Comparison of ENCODE assay signal across 12 cellular contexts in genomic region chr4:147736458-147736857, GRCh38. TPM values are rescaled to one million over a fixed set of nuclear protein-coding genes. Genes with fewer than 3 reads are reported as not detected.
DNase-seq lines count a peak whose midpoint lies in the region; ATAC-seq, FAIRE-seq and TF ChIP-seq lines count a peak whose summit lies in the region.
"Had no signal": no experiment of that assay in that cellular context is flagged by ENCODE, and none has a peak within 500 bp of the region (broad histone marks: within the 10 kb centered on the region; RNA-seq: fewer than 3 reads in every experiment).

No MANE protein-coding gene starts in this region.

- H3K4me2 ChIP-seq in GM12878 (ENCODE audit: control insufficient read depth, insufficient read depth), result peak overlapping the region; percentile 79

- H3K9ac ChIP-seq in HUES48 (ENCODE audit: low read depth, low read length) (no peak overlapping the region), GM12878 (ENCODE audit: control insufficient read depth, insufficient read depth, low read length) (peak overlapping the region; percentile 70)

- WGBS in GM12878 (ENCODE audit: insufficient coverage, insufficient replicate concordance, low lambda C conversion rate, missing lambda C conversion rate), result 75% methylated on average over 3 of the region's 3 CpGs

- FAIRE-seq in GM12878 (lab: Jason Lieb, UNC), result no peak
- FAIRE-seq: islet of Langerhans had no signal

- H4K20me1 ChIP-seq in GM12878 (ENCODE audit: control insufficient read depth, insufficient read depth), result no peaks in the 10 kb centered on the region

- TF ChIP-seq EP300 in GM12878 (IDR thresholded peaks at IDR 0.05; ENCODE audit: borderline replicate concordance in 1 of 2, control insufficient read depth in 1 of 2, low read depth in 2 of 2, low read length in 2 of 2), result no peak

- H3K27me3 ChIP-seq in A673 (replicated peaks; ENCODE audit: insufficient read depth, low read depth, low read length, poor library complexity), result no peaks in the 10 kb centered on the region
- peaks cover 43% of the 10 kb centered on the region for H3K27me3 ChIP-seq in HUES48 (ENCODE audit: control insufficient read depth, insufficient read depth, low read length)
- no peaks in the 10 kb centered on the region for H3K27me3 ChIP-seq in GM12878 (replicated peaks in 1 of 2; ENCODE audit: control insufficient read depth in 2 of 2, insufficient read depth in 2 of 2, low read length in 1 of 2)
- no peaks in the 10 kb centered on the region for H3K27me3 ChIP-seq in kidney epithelial cell (ENCODE audit: control insufficient read depth, insufficient read depth, low read length)

- ATAC-seq in GM12878 (no peak), GM21367 (IDR thresholded peaks at IDR 0.05; ENCODE audit: unreplicated experiment) (no peak), GM19023 (IDR thresholded peaks at IDR 0.05; ENCODE audit: unreplicated experiment) (no peak)

- in situ Hi-C loops in GM12878 (cut with MboI), result no loop called here

- intact Hi-C loops in A673 (cut with micrococcal nuclease; ENCODE audit: unreplicated experiment), result no loop called here
- intact Hi-C loops in GM12878 (cut with micrococcal nuclease; ENCODE audit: unreplicated experiment), result no loop called here

- H3K4me3 ChIP-seq in A673 (ENCODE audit: low read depth, low read length, poor library complexity, severe bottlenecking) (no peak overlapping the region), HUES48 (ENCODE audit: low read depth, low read length) (no peak overlapping the region), GM12878 (peak overlapping the region; percentile 98), kidney epithelial cell (ENCODE audit: low read depth, low read length) (no peak overlapping the region)
- H3K4me3 ChIP-seq: skin epidermis had no signal

- POLR2A ChIA-PET in A673 (lab: Charles Lee; ENCODE audit: low non-redundant PET), result no interaction called here
- POLR2A ChIA-PET in GM12878 (lab: Charles Lee), result interaction anchor here (1.0 kb wide), 1 partner anchor 32 kb away, joined by 3 read pairs; no protein-coding TSS in a partner anchor

- CTCF ChIA-PET in A673 (lab: Charles Lee) (interaction anchor here (1.7 kb wide), 1 partner anchor 131 kb away, joined by 5 read pairs; no protein-coding TSS in a partner anchor), GM12878 (lab: Yijun Ruan, JAX) (no interaction called here)

- SMC1A ChIA-PET in GM12878 (lab: Charles Lee; ENCODE audit: uncharacterized antibody, unreplicated experiment), result interaction anchor here (1.0 to 5.0 kb wide), 5 partner anchors 37 to 129 kb away, joined by 3 to 42 read pairs (median 4); no protein-coding TSS in a partner anchor

- TF ChIP-seq POLR2A in GM12878 (IDR thresholded peaks at IDR 0.05; ENCODE audit: low read depth, low read length), result no peak

- no peak overlapping the region; the same call in 1 of the 2 replicates for H2AFZ ChIP-seq in GM12878 (ENCODE audit: control insufficient read depth, low read depth, low read length)

- DNase-seq in A673 (ENCODE audit: low spot score) (peak; percentile 47), GM12878 (ENCODE audit: low read depth, low spot score) (no peak), kidney epithelial cell (ENCODE audit: low read depth) (peak; percentile 67), D341Med (ENCODE audit: low spot score) (no peak), GM19240 (ENCODE audit: insufficient read length, low spot score) (no peak)
- DNase-seq: C1 segment of cervical spinal cord, NCI-H187 had no signal

- peaks cover 19% of the 10 kb centered on the region for H3K4me1 ChIP-seq in A673 (ENCODE audit: insufficient read depth, low read length, poor library complexity, severe bottlenecking)
- H3K4me1 ChIP-seq in HUES48 (ENCODE audit: control insufficient read depth, insufficient read depth, low read length), result peaks cover 56% of the 10 kb centered on the region
- peaks cover 12% of the 10 kb centered on the region for H3K4me1 ChIP-seq in GM12878 (ENCODE audit: control insufficient read depth, insufficient read depth, low read length)

- no peaks in the 10 kb centered on the region for H3K36me3 ChIP-seq in A673 (ENCODE audit: insufficient read depth, low read length, poor library complexity, severe bottlenecking)
- no peaks in the 10 kb centered on the region for H3K36me3 ChIP-seq in HUES48 (ENCODE audit: control insufficient read depth, insufficient read depth, low read length)
- peaks cover 0 to 3% of the 10 kb centered on the region in 2 experiments; a peak in 2 of 4 replicates for H3K36me3 ChIP-seq in GM12878 (ENCODE audit: control insufficient read depth in 2 of 2, insufficient read depth in 2 of 2, low read length in 1 of 2)
- no peaks in the 10 kb centered on the region for H3K36me3 ChIP-seq in kidney epithelial cell (ENCODE audit: control insufficient read depth, insufficient read depth, low read length)

- RAD21 ChIA-PET in GM12878 (lab: Charles Lee; ENCODE audit: unreplicated experiment), result interaction anchor here (0.5 kb wide), 1 partner anchor 68 kb away, joined by 3 read pairs; no protein-coding TSS in a partner anchor

- H3K79me2 ChIP-seq in GM12878 (ENCODE audit: control insufficient read depth, insufficient read depth, low read length), result peaks cover 93% of the 10 kb centered on the region

- no peak for TF ChIP-seq RAD21 in GM12878 (IDR thresholded peaks at IDR 0.05; ENCODE audit: insufficient read depth, low read depth, low read length)

- no TSS peak for BruUV-seq in A673 (replicated peaks; lab: Mats Ljungman, UMichigan)
- BruUV-seq in GM12878 (replicated peaks; lab: Mats Ljungman, UMichigan), result no TSS peak

- no peaks in the 10 kb centered on the region for H3K9me3 ChIP-seq in A673 (ENCODE audit: low read depth, low read length, poor library complexity, severe bottlenecking)
- H3K9me3 ChIP-seq in HUES48 (ENCODE audit: control insufficient read depth, insufficient read depth, low read length), result no peaks in the 10 kb centered on the region
- H3K9me3 ChIP-seq in GM12878 (replicated peaks; ENCODE audit: control insufficient read depth, insufficient read depth, low read length), result no peaks in the 10 kb centered on the region

- TF ChIP-seq CTCF in A673 (conservative IDR thresholded peaks at IDR 0.05; ENCODE audit: low read depth, low read length), result no peak
- TF ChIP-seq CTCF in GM12878 (IDR thresholded peaks at IDR 0.05 in 2 of 3, conservative IDR thresholded peaks at IDR 0.05 in 1 of 3; ENCODE audit: control insufficient read depth in 2 of 3, extremely low read depth in 1 of 3, insufficient read depth in 1 of 3, low read depth in 3 of 3, low read length in 3 of 3), result no peak
- no peak for TF ChIP-seq CTCF in kidney epithelial cell (IDR thresholded peaks at IDR 0.05; ENCODE audit: insufficient read depth, low read length, poor library complexity, severe bottlenecking)

- H3K27ac ChIP-seq in A673 (ENCODE audit: low read depth, low read length, poor library complexity, severe bottlenecking), result no peak overlapping the region
- peak overlapping the region; percentile 74 for H3K27ac ChIP-seq in HUES48 (ENCODE audit: low read depth, low read length)
- H3K27ac ChIP-seq in GM12878 (ENCODE audit: control insufficient read depth, insufficient read depth), result peak overlapping the region; percentile 91

TF ChIP-seq in GM12878, 131 proteins besides CTCF, POLR2A, EP300 and RAD21:
- TF ChIP-seq LARP7 (IDR thresholded peaks at IDR 0.05), result no peak

RNA-seq across cellular contexts. Expression of gene ARHGAP10, which starts 4.6 kb away (rescaled TPM):
- total RNA-seq in A673 (2021), result 4.3 and 4.8 TPM in 2 replicates
- 220 and 233 TPM in 2 replicates for total RNA-seq in GM12878 (2013; cell fraction: nucleolus; rRNA removed)
- total RNA-seq in GM12878 (2014; rRNA removed), result 16.2 and 19.8 TPM in 2 replicates
- 20.9 and 23.2 TPM in 2 replicates for total RNA-seq in GM12878 (2014; rRNA removed; fragmentation: Illumina TruSeq; extraction: Trizol)
- 22.6 and 23.4 TPM in 2 replicates for total RNA-seq in GM12878 (2021)
- 17.2 TPM for polyA plus RNA-seq in GM12878 (2011; ENCODE audit: low read depth)
- polyA plus RNA-seq in GM12878 (2011; rRNA removed), result 9.6 and 13.3 TPM in 2 replicates
- 9.3 and 10.7 TPM in 2 replicates for polyA plus RNA-seq in GM12878 (2011; cell fraction: cytosol; rRNA removed)
- 19.6 and 20.4 TPM in 2 replicates for polyA plus RNA-seq in GM12878 (2011; cell fraction: nucleus; rRNA removed)
- 15.2 and 18.9 TPM in 2 replicates for polyA plus RNA-seq in GM12878 (2012)
- polyA plus RNA-seq in GM12878 (2014; fragmentation: Illumina TruSeq; extraction: Trizol), result 17.7 and 18.2 TPM in 2 replicates
- 1 to 10 TPM; 1.3 to 4.5 TPM for polyA plus RNA-seq in GM12878 (2014; fragmentation: Nextera tagmentation; extraction: Ambion mirVana)
- 14.2 and 14.5 TPM in 2 replicates for polyA plus RNA-seq in GM12878 (2014; rRNA removed)
- 10 to 100 TPM; 24.0 to 25.8 TPM for polyA plus RNA-seq in GM12878 (2016; fragmentation: Nextera tagmentation; extraction: Ambion mirVana)
- polyA minus RNA-seq in GM12878 (2011; rRNA and poly(A)+ RNA removed), result 21.9 and 25.0 TPM in 2 replicates
- 6.1 and 7.2 TPM in 2 replicates for polyA minus RNA-seq in GM12878 (2011; cell fraction: cytosol; rRNA and poly(A)+ RNA removed)
- polyA minus RNA-seq in GM12878 (2011; cell fraction: nucleus; rRNA and poly(A)+ RNA removed), result 46.3 and 78.8 TPM in 2 replicates
- 15.5 and 17.7 TPM in 2 replicates for total RNA-seq in kidney epithelial cell

RNA-seq across cellular contexts. Expression of gene PRMT9, which starts 52.5 kb away (rescaled TPM):
- total RNA-seq in A673 (2021) (11.2 and 13.1 TPM in 2 replicates), GM12878 (2014; rRNA removed) (8.2 and 10.9 TPM in 2 replicates), GM12878 (2014; rRNA removed; fragmentation: Illumina TruSeq; extraction: Trizol) (10.2 TPM in 2 replicates), GM12878 (2021) (7.2 TPM in 2 replicates), kidney epithelial cell (7.2 and 8.1 TPM in 2 replicates)
- 19.0 and 19.3 TPM in 2 replicates for total RNA-seq in GM12878 (2013; cell fraction: nucleolus; rRNA removed)
- 3.5 TPM for polyA plus RNA-seq in GM12878 (2011; ENCODE audit: low read depth)
- polyA plus RNA-seq in GM12878 (2011; rRNA removed) (11.8 and 16.2 TPM in 2 replicates), GM12878 (2014; fragmentation: Illumina TruSeq; extraction: Trizol) (7.1 and 9.6 TPM in 2 replicates), GM12878 (2014; fragmentation: Nextera tagmentation; extraction: Ambion mirVana) (1 to 10 TPM; 4.1 to 4.3 TPM), GM12878 (2014; rRNA removed) (4.9 and 6.0 TPM in 2 replicates), GM12878 (2016; fragmentation: Nextera tagmentation; extraction: Ambion mirVana) (10 to 100 TPM in 1 of 2 experiments, 1 to 10 TPM in 1; 8.1 to 10.3 TPM)
- 3.9 and 5.1 TPM in 2 replicates for polyA plus RNA-seq in GM12878 (2011; cell fraction: cytosol; rRNA removed)
- 8.3 and 8.7 TPM in 2 replicates for polyA plus RNA-seq in GM12878 (2011; cell fraction: nucleus; rRNA removed)
- 4.4 and 4.7 TPM in 2 replicates for polyA plus RNA-seq in GM12878 (2012)
- polyA minus RNA-seq in GM12878 (2011; rRNA and poly(A)+ RNA removed), result 8.4 and 13.5 TPM in 2 replicates
- 3.3 and 4.6 TPM in 2 replicates for polyA minus RNA-seq in GM12878 (2011; cell fraction: cytosol; rRNA and poly(A)+ RNA removed)
- polyA minus RNA-seq in GM12878 (2011; cell fraction: nucleus; rRNA and poly(A)+ RNA removed), result 4.7 and 7.7 TPM in 2 replicates

Comparison
In these comparisons a context has a peak if more than half of its experiments do, and no peak if none do; other contexts are left out.
1. DNase-seq: peak in A673 (single experiment) and kidney epithelial cell (single experiment); none in GM12878 (single experiment), D341Med (single experiment) and GM19240 (single experiment).